In the genomic region with DNA sequence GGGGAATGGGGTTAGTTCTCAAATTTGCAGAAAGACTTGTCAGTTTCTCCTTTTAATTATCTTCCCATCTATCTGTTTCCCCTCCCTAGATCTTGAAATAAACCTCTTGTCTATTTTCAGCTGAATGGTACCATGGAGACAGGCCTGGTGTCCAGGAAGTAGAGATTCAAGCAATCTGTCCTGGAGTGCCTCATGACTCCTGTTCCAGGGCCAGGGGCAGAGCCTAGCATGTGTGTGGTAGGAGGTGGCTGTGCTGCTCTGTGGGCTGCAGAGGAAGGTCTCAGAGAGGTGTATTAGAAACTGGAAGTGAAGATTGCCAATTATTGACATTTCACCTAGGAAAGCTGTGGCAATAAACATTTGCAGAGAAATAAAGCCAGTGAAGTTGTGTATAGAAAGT, we compare ENCODE assay signal across 20 cellular contexts.
DNase-seq lines count a peak whose midpoint lies in the region; ATAC-seq, FAIRE-seq and TF ChIP-seq lines count a peak whose summit lies in the region.
"Had no signal": no experiment of that assay in that cellular context is flagged by ENCODE, and none has a peak within 500 bp of the region (broad histone marks: within the 10 kb centered on the region; RNA-seq: fewer than 3 reads in every experiment).

No MANE protein-coding gene starts in this region.

- H4K20me1 ChIP-seq in DND-41 (ENCODE audit: insufficient read depth, low read length), result no peaks in the 10 kb centered on the region
- H4K20me1 ChIP-seq in GM12878 (ENCODE audit: control insufficient read depth, insufficient read depth), result no peaks in the 10 kb centered on the region

- POLR2A ChIA-PET in GM12878 (lab: Charles Lee) (no interaction called here), HEK293T (lab: Yijun Ruan, JAX) (no interaction called here)

- no peak for TF ChIP-seq CTCF in DND-41 (IDR thresholded peaks at IDR 0.05; ENCODE audit: borderline replicate concordance, extremely low read depth, low read length, poor library complexity, severe bottlenecking)
- no peak for TF ChIP-seq CTCF in GM12878 (IDR thresholded peaks at IDR 0.05 in 2 of 3, conservative IDR thresholded peaks at IDR 0.05 in 1 of 3; ENCODE audit: control insufficient read depth in 2 of 3, extremely low read depth in 1 of 3, insufficient read depth in 1 of 3, low read depth in 3 of 3, low read length in 3 of 3)

- DNase-seq in DND-41 (peak; percentile 26), GM12878 (ENCODE audit: low read depth, low spot score) (no peak), myocyte (ENCODE audit: low read depth) (peak; percentile 13), HEK293T (ENCODE audit: extremely low spot score) (no peak), left cardiac atrium (no peak), glomerular visceral epithelial cell (ENCODE audit: extremely low spot score) (no peak)
- DNase-seq: Caco-2; CD4-positive, alpha-beta memory T cell; DMS 273 treated with DMSO at 0.1 percent for 48 hours; GDM1; MG63; NCI-H1694 treated with DMSO at 0.1 percent for 48 hours; NCI-H2081 treated with DMSO at 0.1 percent for 48 hours; NK-92 treated with Interleukin-12 subunit alpha and Interleukin-12 subunit beta, amount 100 ng/mL, for 24 hours; OCI-M1 had no signal

- H3K4me3 ChIP-seq in DND-41 (ENCODE audit: low read depth in 1 of 2, low read length in 2 of 2) (no peak overlapping the region), GM12878 (no peak overlapping the region)
- H3K4me3 ChIP-seq: MG63 had no signal

- no peak for TF ChIP-seq RAD21 in GM12878 (IDR thresholded peaks at IDR 0.05; ENCODE audit: insufficient read depth, low read depth, low read length)

- H3K4me2 ChIP-seq in DND-41 (ENCODE audit: insufficient read depth, low read length) (no peak overlapping the region), GM12878 (ENCODE audit: control insufficient read depth, insufficient read depth) (no peak overlapping the region)

- H3K79me2 ChIP-seq in DND-41 (ENCODE audit: insufficient read depth, low read length), result no peaks in the 10 kb centered on the region
- H3K79me2 ChIP-seq in GM12878 (ENCODE audit: control insufficient read depth, insufficient read depth, low read length), result no peaks in the 10 kb centered on the region

- H3K9ac ChIP-seq in DND-41 (ENCODE audit: low read depth, low read length), result no peak overlapping the region
- H3K9ac ChIP-seq in GM12878 (ENCODE audit: control insufficient read depth, insufficient read depth, low read length), result no peak overlapping the region

- H3K36me3 ChIP-seq in DND-41 (ENCODE audit: insufficient read depth, low read length) (no peaks in the 10 kb centered on the region), GM12878 (ENCODE audit: control insufficient read depth in 2 of 2, insufficient read depth in 2 of 2, low read length in 1 of 2) (no peaks in the 10 kb centered on the region)
- H3K36me3 ChIP-seq: MG63 had no signal

- no TSS peak for BruUV-seq in GM12878 (replicated peaks; lab: Mats Ljungman, UMichigan)

- CTCF ChIA-PET in GM12878 (lab: Yijun Ruan, JAX), result no interaction called here
- CTCF ChIA-PET in HEK293T (lab: Yijun Ruan, JAX), result no interaction called here

- TF ChIP-seq POLR2A in GM12878 (IDR thresholded peaks at IDR 0.05; ENCODE audit: low read depth, low read length), result no peak

- no peak for FAIRE-seq in GM12878 (lab: Jason Lieb, UNC)
- FAIRE-seq: H1 had no signal

- H2AFZ ChIP-seq in DND-41 (ENCODE audit: low read depth, low read length), result no peak overlapping the region
- no peak overlapping the region for H2AFZ ChIP-seq in GM12878 (ENCODE audit: control insufficient read depth, low read depth, low read length)

- H3K27me3 ChIP-seq in DND-41 (ENCODE audit: insufficient read depth, low read length, poor library complexity) (no peaks in the 10 kb centered on the region), GM12878 (replicated peaks in 1 of 2; ENCODE audit: control insufficient read depth in 2 of 2, insufficient read depth in 2 of 2, low read length in 1 of 2) (no peaks in the 10 kb centered on the region)
- H3K27me3 ChIP-seq: MG63 had no signal

- TF ChIP-seq EP300 in GM12878 (IDR thresholded peaks at IDR 0.05; ENCODE audit: borderline replicate concordance in 1 of 2, control insufficient read depth in 1 of 2, low read depth in 2 of 2, low read length in 2 of 2), result no peak

- H3K27ac ChIP-seq in DND-41 (ENCODE audit: low read length) (no peak overlapping the region; the same call in 1 of the 2 replicates), GM12878 (ENCODE audit: control insufficient read depth, insufficient read depth) (no peak overlapping the region)

- intact Hi-C loops in GM12878 (cut with micrococcal nuclease; ENCODE audit: unreplicated experiment) (no loop called here), left cardiac atrium (cut with DNase I) (no loop called here)

- RAD21 ChIA-PET in GM12878 (lab: Charles Lee; ENCODE audit: unreplicated experiment), result no interaction called here

- peaks cover 35% of the 10 kb centered on the region for H3K4me1 ChIP-seq in DND-41 (ENCODE audit: insufficient read depth, low read length)
- no peaks in the 10 kb centered on the region for H3K4me1 ChIP-seq in GM12878 (ENCODE audit: control insufficient read depth, insufficient read depth, low read length)
- H3K4me1 ChIP-seq: Caco-2 had no signal

- SMC1A ChIA-PET in GM12878 (lab: Charles Lee; ENCODE audit: uncharacterized antibody, unreplicated experiment), result no interaction called here

- peak; percentile 71 for ATAC-seq in DND-41 (ENCODE audit: insufficient read depth, low read depth)
- ATAC-seq in GM19463 (IDR thresholded peaks at IDR 0.05; ENCODE audit: unreplicated experiment), result peak; percentile 52
- ATAC-seq in GM12878, result 0 out of 3 replicates have a peak, but pooled peaks have one; percentile 21
- no peak for ATAC-seq in left cardiac atrium
- ATAC-seq in HG03095 (IDR thresholded peaks at IDR 0.05; ENCODE audit: unreplicated experiment), result no peak
- ATAC-seq: HCT116, Right ventricle myocardium inferior had no signal

- in situ Hi-C loops in GM12878 (cut with MboI), result no loop called here

- H3K9me3 ChIP-seq in DND-41 (ENCODE audit: insufficient read depth, low read length, severe bottlenecking) (no peaks in the 10 kb centered on the region), GM12878 (replicated peaks; ENCODE audit: control insufficient read depth, insufficient read depth, low read length) (no peaks in the 10 kb centered on the region)
- H3K9me3 ChIP-seq: Caco-2, MG63 had no signal

TF ChIP-seq in GM12878, 131 proteins besides CTCF, POLR2A, EP300 and RAD21 (continues in another document):
- TF ChIP-seq SRF (IDR thresholded peaks at IDR 0.05; ENCODE audit: low read depth in 2 of 2, low read length in 2 of 2) (no peak), RCOR1 (conservative IDR thresholded peaks at IDR 0.05; ENCODE audit: low read depth, low read length) (no peak), PML (IDR thresholded peaks at IDR 0.05; ENCODE audit: low read length) (no peak), MYC (IDR thresholded peaks at IDR 0.05; ENCODE audit: insufficient read depth, insufficient read length, insufficient replicate concordance, low read length, severe bottlenecking) (no peak), NFIC (IDR thresholded peaks at IDR 0.05; ENCODE audit: low read depth, low read length) (no peak), SMAD1 (IDR thresholded peaks at IDR 0.05; ENCODE audit: low read depth, partially characterized antibody) (no peak), NR2F1 (conservative IDR thresholded peaks at IDR 0.05) (no peak), CHD1 (IDR thresholded peaks at IDR 0.05; ENCODE audit: low read depth, low read length) (no peak), ZNF217 (IDR thresholded peaks at IDR 0.05) (no peak), BRCA1 (IDR thresholded peaks at IDR 0.05; ENCODE audit: low read depth, low read length) (no peak)
- TF ChIP-seq, protein P1, sequence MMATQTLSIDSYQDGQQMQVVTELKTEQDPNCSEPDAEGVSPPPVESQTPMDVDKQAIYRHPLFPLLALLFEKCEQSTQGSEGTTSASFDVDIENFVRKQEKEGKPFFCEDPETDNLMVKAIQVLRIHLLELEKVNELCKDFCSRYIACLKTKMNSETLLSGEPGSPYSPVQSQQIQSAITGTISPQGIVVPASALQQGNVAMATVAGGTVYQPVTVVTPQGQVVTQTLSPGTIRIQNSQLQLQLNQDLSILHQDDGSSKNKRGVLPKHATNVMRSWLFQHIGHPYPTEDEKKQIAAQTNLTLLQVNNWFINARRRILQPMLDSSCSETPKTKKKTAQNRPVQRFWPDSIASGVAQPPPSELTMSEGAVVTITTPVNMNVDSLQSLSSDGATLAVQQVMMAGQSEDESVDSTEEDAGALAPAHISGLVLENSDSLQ (IDR thresholded peaks at IDR 0.05), result no peak

TF ChIP-seq in HEK293T, 16 proteins besides CTCF, POLR2A, EP300 and RAD21:
- TF ChIP-seq, protein P1 (IDR thresholded peaks at IDR 0.05), result no peak
- no peak for TF ChIP-seq FOXM1 (IDR thresholded peaks at IDR 0.05; ENCODE audit: borderline replicate concordance)
- no peak for TF ChIP-seq NFRKB (IDR thresholded peaks at IDR 0.05)
- no peak for TF ChIP-seq ELF4 (IDR thresholded peaks at IDR 0.05)
- TF ChIP-seq LEF1 (IDR thresholded peaks at IDR 0.05; ENCODE audit: borderline replicate concordance), result no peak
- no peak for TF ChIP-seq HDGF (IDR thresholded peaks at IDR 0.05; ENCODE audit: borderline replicate concordance)
- TF ChIP-seq BHLHE40 (IDR thresholded peaks at IDR 0.05; ENCODE audit: borderline replicate concordance), result no peak
- TF ChIP-seq TARDBP (IDR thresholded peaks at IDR 0.05), result no peak

Comparison
In these comparisons a context has a peak if more than half of its experiments do, and no peak if none do; other contexts are left out.
1. ATAC-seq: peak in DND-41 (single experiment), GM19463 (single experiment) and GM12878 (single experiment); none in left cardiac atrium (0 of 2) and HG03095 (single experiment).
2. DNase-seq: peak in DND-41 (single experiment) and myocyte (single experiment); none in GM12878 (single experiment), HEK293T (single experiment), left cardiac atrium (single experiment) and glomerular visceral epithelial cell (single experiment).